Comparison of ENCODE assay signal across 8 cellular contexts in the genomic region with DNA sequence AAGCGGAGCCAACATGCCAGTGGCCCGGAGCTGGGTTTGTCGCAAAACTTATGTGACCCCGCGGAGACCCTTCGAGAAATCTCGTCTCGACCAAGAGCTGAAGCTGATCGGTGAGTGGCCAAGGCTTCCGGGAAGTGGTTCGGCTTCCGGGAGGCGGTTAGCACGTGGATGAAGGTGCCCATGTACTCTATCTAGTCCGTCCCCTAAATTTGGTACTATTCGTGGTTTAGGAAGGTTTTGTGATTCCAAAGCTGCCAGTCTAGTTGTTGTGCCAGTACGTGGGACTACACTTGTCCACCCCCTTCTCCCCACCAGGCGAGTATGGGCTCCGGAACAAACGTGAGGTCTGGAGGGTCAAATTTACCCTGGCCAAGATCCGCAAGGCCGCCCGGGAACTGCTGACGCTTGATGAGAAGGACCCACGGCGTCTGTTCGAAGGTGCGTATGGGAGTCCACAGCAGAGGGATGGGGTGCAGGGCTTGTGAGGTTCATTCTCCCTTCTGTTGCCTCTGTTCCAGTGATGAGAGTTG. TPM values are rescaled to one million over a fixed set of nuclear protein-coding genes. Genes with fewer than 3 reads are reported as not detected.
DNase-seq lines count a peak whose midpoint lies in the region; ATAC-seq and TF ChIP-seq lines count a peak whose summit lies in the region.

No MANE protein-coding gene starts in this region.

- no peaks in the 10 kb centered on the region for H3K27me3 ChIP-seq in CD4-positive, alpha-beta T cell (ENCODE audit: control insufficient read depth, insufficient read depth, low read length)
- H3K27me3 ChIP-seq in effector memory CD4-positive, alpha-beta T cell (replicated peaks; ENCODE audit: control insufficient read depth, insufficient read depth, low read length, poor library complexity, severe bottlenecking): no peaks in the 10 kb centered on the region

- H3K9me3 Mint-ChIP-seq in CD4-positive, alpha-beta T cell: no peaks in the 10 kb centered on the region
- no peaks in the 10 kb centered on the region for H3K9me3 Mint-ChIP-seq in neural crest cell

- H3K27me3 Mint-ChIP-seq in CD4-positive, alpha-beta T cell: no peaks in the 10 kb centered on the region
- H3K27me3 Mint-ChIP-seq in neural crest cell (ENCODE audit: low read depth): peaks cover 5% of the 10 kb centered on the region

- peaks cover 26% of the 10 kb centered on the region for H3K4me1 ChIP-seq in effector memory CD4-positive, alpha-beta T cell (ENCODE audit: control insufficient read depth, insufficient read depth, low read length, poor library complexity, severe bottlenecking)

- DNase-seq in CD4-positive, alpha-beta T cell: no peak
- DNase-seq in NB4 (ENCODE audit: low read depth) (no peak), neural crest cell (ENCODE audit: low read depth, low spot score) (no peak), posterior vena cava (ENCODE audit: low spot score) (no peak), DMS53 treated with DMSO at 0.1 percent for 48 hours (lab: John Stamatoyannopoulos, UW; ENCODE audit: unreplicated experiment) (no peak)
- DNase-seq in effector memory CD4-positive, alpha-beta T cell: no peak

- intact Hi-C loops in CD4-positive, alpha-beta T cell (cut with DNase I, micrococcal nuclease): loop anchor here (2.0 to 10.0 kb wide), 3 partner anchors 42 to 264 kb away; a partner anchor contains a TSS
- intact Hi-C loops in posterior vena cava (cut with DNase I): no loop called here

- peak overlapping the region; percentile 93 for H3K27ac Mint-ChIP-seq in CD4-positive, alpha-beta T cell
- peak overlapping the region; percentile 100 for H3K27ac Mint-ChIP-seq in neural crest cell (ENCODE audit: unreplicated experiment)

- POLR2A ChIA-PET in CD4-positive, alpha-beta T cell (lab: Charles Lee): interaction anchor here (0.9 to 4.9 kb wide), 9 partner anchors 9 to 1453 kb away, joined by 3 to 148 read pairs (median 10); a partner anchor contains a TSS

- H3K9me3 ChIP-seq in CD4-positive, alpha-beta T cell (ENCODE audit: control insufficient read depth, low read length): no peaks in the 10 kb centered on the region
- no peaks in the 10 kb centered on the region for H3K9me3 ChIP-seq in effector memory CD4-positive, alpha-beta T cell (ENCODE audit: control insufficient read depth, low read length)

- H3K4me1 Mint-ChIP-seq in CD4-positive, alpha-beta T cell (ENCODE audit: low read depth): peaks cover 48% of the 10 kb centered on the region
- H3K4me1 Mint-ChIP-seq in neural crest cell: peaks cover 54% of the 10 kb centered on the region

- H3K4me3 ChIP-seq in NB4 (ENCODE audit: low read depth, low read length): peak overlapping the region; percentile 98
- H3K4me3 ChIP-seq in effector memory CD4-positive, alpha-beta T cell (ENCODE audit: insufficient read depth, low read depth, low read length, poor library complexity, severe bottlenecking): peak overlapping the region; percentile 84

- H3K36me3 ChIP-seq in effector memory CD4-positive, alpha-beta T cell (ENCODE audit: control insufficient read depth, insufficient read depth, low read length): peaks cover 41% of the 10 kb centered on the region

- CTCF ChIA-PET in CD4-positive, alpha-beta T cell (lab: Charles Lee): interaction anchor here (3.8 kb wide), 1 partner anchor 11 kb away, joined by 19 read pairs; a partner anchor contains a TSS

- no peak for TF ChIP-seq CTCF in CD4-positive, alpha-beta T cell (IDR thresholded peaks at IDR 0.05)
- TF ChIP-seq CTCF in NB4 (IDR thresholded peaks at IDR 0.05; ENCODE audit: low read depth, low read length): no peak
- no peak for TF ChIP-seq CTCF in neural crest cell (conservative IDR thresholded peaks at IDR 0.05)

- TF ChIP-seq POLR2A in NB4 (IDR thresholded peaks at IDR 0.05; ENCODE audit: extremely low read depth, insufficient read length): no peak

- H3K4me3 Mint-ChIP-seq in CD4-positive, alpha-beta T cell: peak overlapping the region; percentile 99
- H3K4me3 Mint-ChIP-seq in neural crest cell: peak overlapping the region; percentile 99

- H3K36me3 Mint-ChIP-seq in CD4-positive, alpha-beta T cell (ENCODE audit: low read depth): peaks cover 57% of the 10 kb centered on the region
- peaks cover 36% of the 10 kb centered on the region for H3K36me3 Mint-ChIP-seq in neural crest cell (ENCODE audit: low read depth)

- H3K27ac ChIP-seq in CD4-positive, alpha-beta T cell (ENCODE audit: low read depth, low read length): peak overlapping the region; percentile 93
- H3K27ac ChIP-seq in effector memory CD4-positive, alpha-beta T cell (ENCODE audit: insufficient read depth, low read length, poor library complexity, severe bottlenecking): peak overlapping the region; percentile 94

- no peak for ATAC-seq in CD4-positive, alpha-beta T cell (ENCODE audit: poor library complexity)
- no peak for ATAC-seq in GM19463 (IDR thresholded peaks at IDR 0.05; ENCODE audit: unreplicated experiment)
- no peak for ATAC-seq in GM19023 (IDR thresholded peaks at IDR 0.05; ENCODE audit: unreplicated experiment)

RNA-seq across cellular contexts. Expression of a gene that starts 0.6 kb away (rescaled TPM):
- total RNA-seq in CD4-positive, alpha-beta T cell: 1,000 to 10,000 TPM; 2,017 to 2,050 TPM
- total RNA-seq in neural crest cell (1,439 and 1,464 TPM in 2 replicates), posterior vena cava (1,000 to 10,000 TPM in 1 of 2 donors, 100 to 1,000 TPM in 1; 777 to 1,026 TPM)

RNA-seq across cellular contexts. Expression of a gene that starts 10.1 kb away (rescaled TPM):
- 1 to 10 TPM; 8.4 to 8.6 TPM for total RNA-seq in CD4-positive, alpha-beta T cell
- total RNA-seq in neural crest cell (66.2 and 67.9 TPM in 2 replicates), posterior vena cava (10 to 100 TPM; 17.3 to 24.5 TPM)

RNA-seq across cellular contexts. Expression of a gene that starts 11.9 kb away (rescaled TPM):
- 10 to 100 TPM; 13.7 to 18.0 TPM for total RNA-seq in CD4-positive, alpha-beta T cell
- total RNA-seq in neural crest cell (74.2 and 76.5 TPM in 2 replicates), posterior vena cava (10 to 100 TPM; 29.0 to 38.6 TPM)

RNA-seq across cellular contexts. Expression of a gene that starts 21.6 kb away (rescaled TPM):
- 1 to 10 TPM; 1.1 to 1.3 TPM for total RNA-seq in CD4-positive, alpha-beta T cell
- not detected in 2 replicates for total RNA-seq in neural crest cell
- 10 to 100 TPM; 14.6 to 25.5 TPM for total RNA-seq in posterior vena cava

RNA-seq across cellular contexts. Expression of a gene that starts 28.3 kb away (rescaled TPM):
- total RNA-seq in CD4-positive, alpha-beta T cell: 1 to 10 TPM in 1 of 2 experiments, under 1 TPM in 1; 0.84 to 1.5 TPM
- total RNA-seq in neural crest cell: 0.28 TPM in 1 of 2 replicates, not detected in the other
- 1 to 10 TPM; 1.1 to 1.4 TPM for total RNA-seq in posterior vena cava

Comparison
In these comparisons a context has a peak if more than half of its experiments do, and no peak if none do; other contexts are left out.
1. intact Hi-C loops: an anchor here in CD4-positive, alpha-beta T cell (2.0 to 10.0 kb wide); none called in posterior vena cava.